ENCODE assay signal across 19 cellular contexts in genomic region chr17:66947311-66947710, GRCh38. TPM values are rescaled to one million over a fixed set of nuclear protein-coding genes. Genes with fewer than 3 reads are reported as not detected.
DNase-seq lines count a peak whose midpoint lies in the region; ATAC-seq and TF ChIP-seq lines count a peak whose summit lies in the region.
"Had no signal": no experiment of that assay in that cellular context is flagged by ENCODE, and none has a peak within 500 bp of the region (broad histone marks: within the 10 kb centered on the region; RNA-seq: fewer than 3 reads in every experiment).

No MANE protein-coding gene starts in this region.

- H3K4me1 ChIP-seq in lower lobe of right lung (no peaks in the 10 kb centered on the region), spleen (peaks cover 0 to 7% (median 0%) of the 10 kb centered on the region in 6 donors)
- no peaks in the 10 kb centered on the region for H3K4me1 ChIP-seq in effector memory CD4-positive, alpha-beta T cell (ENCODE audit: control insufficient read depth, insufficient read depth, low read length, poor library complexity, severe bottlenecking)
- H3K4me1 ChIP-seq: HAP-1 had no signal

- H3K36me3 ChIP-seq in WERI-Rb-1 (no peaks in the 10 kb centered on the region), lower lobe of right lung (no peaks in the 10 kb centered on the region), spleen (no peaks in the 10 kb centered on the region)
- H3K36me3 ChIP-seq in effector memory CD4-positive, alpha-beta T cell (ENCODE audit: control insufficient read depth, insufficient read depth, low read length): no peaks in the 10 kb centered on the region
- H3K36me3 ChIP-seq: HAP-1 had no signal

- H3K27me3 ChIP-seq in WERI-Rb-1 (ENCODE audit: insufficient read depth, low read depth, severe bottlenecking) (no peaks in the 10 kb centered on the region), lower lobe of right lung (ENCODE audit: low read depth) (peaks cover 25% of the 10 kb centered on the region), spleen (replicated peaks in 1 of 7) (peaks cover 0 to 73% (median 13%) of the 10 kb centered on the region in 7 donors)
- peaks cover 11% of the 10 kb centered on the region for H3K27me3 ChIP-seq in effector memory CD4-positive, alpha-beta T cell (replicated peaks; ENCODE audit: control insufficient read depth, insufficient read depth, low read length, poor library complexity, severe bottlenecking)

- WGBS in spleen, 5 donors: 69 to 93% (median 83%) methylated on average over 6 of the region's 6 CpGs

- no peak overlapping the region for H3K4me3 ChIP-seq in WERI-Rb-1 (ENCODE audit: low read depth, low read length)
- H3K4me3 ChIP-seq in lower lobe of right lung: no peak overlapping the region
- H3K4me3 ChIP-seq in spleen: no peak overlapping the region
- no peak overlapping the region for H3K4me3 ChIP-seq in effector memory CD4-positive, alpha-beta T cell (ENCODE audit: insufficient read depth, low read depth, low read length, poor library complexity, severe bottlenecking)
- H3K4me3 ChIP-seq: HAP-1 had no signal

- DNase-seq in ELF-1 (ENCODE audit: low read depth, low spot score) (peak; percentile 58), WERI-Rb-1 (peak; percentile 32), lower lobe of right lung (peak; percentile 20), spleen (peak; percentile 68), NCI-H524 treated with DMSO at 0.1 percent for 48 hours (lab: John Stamatoyannopoulos, UW) (no peak)
- DNase-seq in stimulated activated naive CD4-positive, alpha-beta T cell treated with Interleukin-2 at 50 U/mL for 16 hours (lab: John Stamatoyannopoulos, UW): no peak
- DNase-seq in effector memory CD4-positive, alpha-beta T cell: no peak
- DNase-seq: AML-193; Calu3; DMS79; KBM-7; MV-4-11; NCI-H1417 treated with DMSO at 0.1 percent for 48 hours; NCI-H1930; NCI-H69; NK-92 treated with Interleukin-12 subunit alpha and Interleukin-12 subunit beta, amount 100 ng/mL, for 24 hours had no signal

- no peak for TF ChIP-seq POLR2A in spleen (IDR thresholded peaks at IDR 0.05)

- intact Hi-C loops in lower lobe of right lung (cut with DNase I) (no loop called here), spleen (cut with DNase I; ENCODE audit: low total_unique reads) (no loop called here)

- TF ChIP-seq CTCF in WERI-Rb-1 (IDR thresholded peaks at IDR 0.05; ENCODE audit: low read depth, low read length) (no peak), lower lobe of right lung (IDR thresholded peaks at IDR 0.05) (no peak), spleen (IDR thresholded peaks at IDR 0.05 in 8 of 11, conservative IDR thresholded peaks at IDR 0.05 in 3 of 11) (no peak)

- ATAC-seq in lower lobe of right lung: no peak

- H3K27ac ChIP-seq in WERI-Rb-1 (no peak overlapping the region), lower lobe of right lung (no peak overlapping the region), spleen (no peak overlapping the region)
- no peak overlapping the region for H3K27ac ChIP-seq in effector memory CD4-positive, alpha-beta T cell (ENCODE audit: insufficient read depth, low read length, poor library complexity, severe bottlenecking)

- H3K9me3 ChIP-seq in WERI-Rb-1 (ENCODE audit: severe bottlenecking) (peaks cover 4% of the 10 kb centered on the region), lower lobe of right lung (no peaks in the 10 kb centered on the region), spleen (no peaks in the 10 kb centered on the region)
- no peaks in the 10 kb centered on the region for H3K9me3 ChIP-seq in effector memory CD4-positive, alpha-beta T cell (ENCODE audit: control insufficient read depth, low read length)
- H3K9me3 ChIP-seq: HAP-1, SK-N-SH had no signal

RNA-seq across cellular contexts. Expression of gene CACNG4, which starts 17.2 kb away (rescaled TPM):
- total RNA-seq in lower lobe of right lung (5.1 TPM), spleen (not detected)
- not detected for polyA plus RNA-seq in spleen
- total RNA-seq: CD4-positive, alpha-beta T cell had no signal

Comparison
In these comparisons a context has a peak if more than half of its experiments do, and no peak if none do; other contexts are left out.
1. DNase-seq: peak in ELF-1 (single experiment), WERI-Rb-1 (single experiment), lower lobe of right lung (single experiment) and spleen (single experiment); none in stimulated activated naive CD4-positive, alpha-beta T cell treated with Interleukin-2 at 50 U/mL for 16 hours (single experiment), effector memory CD4-positive, alpha-beta T cell (0 of 3) and NCI-H524 treated with DMSO at 0.1 percent for 48 hours (single experiment).